Comparison of ENCODE assay signal across 1 cellular context in the genomic region with DNA sequence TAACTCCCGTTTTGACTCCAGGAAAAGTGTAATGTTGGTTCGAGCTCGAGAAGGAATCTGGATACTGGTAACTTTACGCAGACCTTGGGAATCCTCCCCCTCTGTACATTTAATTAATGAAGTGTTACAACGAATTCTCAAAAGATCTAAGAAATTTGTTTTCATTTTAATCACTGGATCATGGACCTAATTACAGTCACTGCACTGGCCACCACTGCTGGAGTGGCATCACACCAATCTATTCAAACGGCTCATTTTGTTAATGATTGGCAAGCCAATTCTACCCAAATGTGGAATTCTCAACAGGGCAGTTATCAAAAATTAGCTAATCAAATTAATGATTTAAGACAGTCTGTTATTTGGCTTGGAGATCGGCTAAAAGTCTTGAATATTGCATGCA. TPM values are rescaled to one million over a fixed set of nuclear protein-coding genes. Genes with fewer than 3 reads are reported as not detected.
"Had no signal": no experiment of that assay in that cellular context is flagged by ENCODE, and none has a peak within 500 bp of the region (broad histone marks: within the 10 kb centered on the region; RNA-seq: fewer than 3 reads in every experiment).

No MANE protein-coding gene starts in this region.

RNA-seq across cellular contexts. Expression of a gene that starts 30.1 kb away (rescaled TPM):
- total RNA-seq: G401 had no signal

RNA-seq across cellular contexts. Expression of a gene that starts 54.0 kb away (rescaled TPM):
- total RNA-seq: G401 had no signal
